In the genomic region with DNA sequence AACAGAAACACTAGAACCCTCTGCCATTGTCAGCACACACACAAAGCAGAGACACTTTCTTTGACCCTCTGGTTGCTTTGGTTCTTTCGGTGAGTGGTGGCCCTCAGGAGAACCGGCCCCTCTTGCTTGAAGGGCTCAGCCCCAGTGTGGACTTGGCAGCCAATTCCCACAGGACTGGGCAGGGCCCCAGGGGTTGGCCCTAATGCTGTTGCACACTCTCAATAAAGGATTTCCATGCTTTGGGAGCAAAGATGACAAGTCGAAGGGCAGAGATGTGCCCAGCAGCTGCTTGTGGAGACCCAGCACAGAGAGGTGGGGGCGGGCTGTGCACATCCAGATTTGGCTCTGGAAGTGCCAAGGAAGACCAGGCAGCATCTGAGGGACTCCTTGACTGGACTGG, we compare ENCODE assay signal across 17 cellular contexts.
A peak's percentile ranks its signal among the peaks of the same experiment; 100 is the strongest.
DNase-seq lines count a peak whose midpoint lies in the region; ATAC-seq, FAIRE-seq and TF ChIP-seq lines count a peak whose summit lies in the region.
"Had no signal": no experiment of that assay in that cellular context is flagged by ENCODE, and none has a peak within 500 bp of the region (broad histone marks: within the 10 kb centered on the region; RNA-seq: fewer than 3 reads in every experiment).

No MANE protein-coding gene starts in this region.

- no peak overlapping the region for H2BK15ac ChIP-seq in H9 (ENCODE audit: low read depth, low read length)
- H2BK15ac ChIP-seq in H1 (ENCODE audit: low read length) = no peak overlapping the region; the same call in 1 of the 2 replicates

- H3K27me3 Mint-ChIP-seq in H9 (ENCODE audit: low read depth) = no peaks in the 10 kb centered on the region; the same call in none of the 2 replicates

- intact Hi-C loops in adrenal gland (cut with DNase I) = no loop called here

- no peak overlapping the region for H4K5ac ChIP-seq in H9 (ENCODE audit: insufficient read length, low read depth, low read length)
- no peak overlapping the region for H4K5ac ChIP-seq in H1 (ENCODE audit: insufficient read length, low read depth, low read length)

- no peaks in the 10 kb centered on the region for H4K20me1 ChIP-seq in H9 (ENCODE audit: control insufficient read depth, insufficient read depth, insufficient read length)
- no peaks in the 10 kb centered on the region for H4K20me1 ChIP-seq in H1 (replicated peaks in 1 of 2; ENCODE audit: control insufficient read depth in 1 of 2, insufficient read depth in 2 of 2, low read length in 2 of 2)
- no peaks in the 10 kb centered on the region for H4K20me1 ChIP-seq in osteoblast (ENCODE audit: insufficient read depth, low read length)
- H4K20me1 ChIP-seq: BLaER1 had no signal

- H3K4me1 ChIP-seq in H9 (ENCODE audit: insufficient read depth, low read length) (peaks cover 10% of the 10 kb centered on the region; the same call in 1 of the 2 replicates), H1 (replicated peaks in 1 of 4; ENCODE audit: control insufficient read depth in 3 of 4, insufficient read depth in 4 of 4, low read length in 3 of 4) (peaks cover 0 to 13% (median 10%) of the 10 kb centered on the region in 4 experiments; a peak in 6 of 7 replicates), osteoblast (ENCODE audit: insufficient read depth, low read length) (no peaks in the 10 kb centered on the region), right atrium auricular region (peaks cover 0 to 17% of the 10 kb centered on the region in 2 donors), adrenal gland (replicated peaks in 1 of 2) (no peaks in the 10 kb centered on the region)
- H3K4me1 ChIP-seq: BLaER1 had no signal

- no peak overlapping the region for H3K4me3 ChIP-seq in H1 (ENCODE audit: extremely low read depth in 1 of 4, insufficient read depth in 2 of 4, low read depth in 3 of 4, low read length in 4 of 4)
- no peak overlapping the region for H3K4me3 ChIP-seq in osteoblast (ENCODE audit: insufficient read depth, low read length)
- H3K4me3 ChIP-seq in right atrium auricular region = no peak overlapping the region
- H3K4me3 ChIP-seq in adrenal gland = no peak overlapping the region
- H3K4me3 ChIP-seq: BLaER1 had no signal

- H2BK120ac ChIP-seq in H9 (ENCODE audit: low read depth, low read length, poor library complexity, severe bottlenecking) (no peak overlapping the region), H1 (replicated peaks; ENCODE audit: low read depth, low read length) (no peak overlapping the region)

- H3K23me2 ChIP-seq in H9 (ENCODE audit: insufficient read length, low read depth, low read length, poor library complexity, severe bottlenecking) (no peaks in the 10 kb centered on the region), H1 (ENCODE audit: low read depth, low read length) (no peaks in the 10 kb centered on the region; the same call in 1 of the 2 replicates)

- no peak overlapping the region for H3K4me3 Mint-ChIP-seq in H9
- H3K4me3 Mint-ChIP-seq: CD14-positive monocyte; CD4-positive, alpha-beta memory T cell had no signal

- no peak for TF ChIP-seq RAD21 in H1 (IDR thresholded peaks at IDR 0.05 in 1 of 2, conservative IDR thresholded peaks at IDR 0.05 in 1 of 2; ENCODE audit: low read depth in 2 of 2, low read length in 2 of 2)

- peak overlapping the region in 1 of 3 experiments; percentile 50; a peak in 1 of 7 replicates for H3K27ac Mint-ChIP-seq in H9
- H3K27ac Mint-ChIP-seq: CD4-positive, alpha-beta memory T cell had no signal

- no peaks in the 10 kb centered on the region for H3K36me3 ChIP-seq in H1 (ENCODE audit: control insufficient read depth in 2 of 4, insufficient read depth in 4 of 4, low read length in 3 of 4)
- H3K36me3 ChIP-seq in osteoblast (ENCODE audit: insufficient read depth, low read length) = no peaks in the 10 kb centered on the region
- no peaks in the 10 kb centered on the region for H3K36me3 ChIP-seq in right atrium auricular region
- no peaks in the 10 kb centered on the region for H3K36me3 ChIP-seq in adrenal gland (replicated peaks in 1 of 2)
- H3K36me3 ChIP-seq: BLaER1 had no signal

- no peak overlapping the region for H2BK20ac ChIP-seq in H9 (ENCODE audit: low read depth, low read length, poor library complexity, severe bottlenecking)
- H2BK20ac ChIP-seq in H1 (ENCODE audit: low read length) = 0 out of 2 replicates have a peak overlapping the region, but pooled peaks have one; percentile 64

- H2BK5ac ChIP-seq in H9 (ENCODE audit: insufficient read length, low read length) = no peak overlapping the region
- H2BK5ac ChIP-seq in H1 (ENCODE audit: low read depth, low read length) = peak overlapping the region; percentile 55; the same call in 1 of the 2 replicates

- peak; percentile 58 for ATAC-seq in left lobe of liver
- ATAC-seq in HG03097 (IDR thresholded peaks at IDR 0.05; ENCODE audit: low FRiP score, unreplicated experiment) = no peak

- H3K79me2 ChIP-seq in H9 (ENCODE audit: insufficient read depth, low read length) (no peaks in the 10 kb centered on the region), H1 (ENCODE audit: control insufficient read depth in 1 of 2, insufficient read depth in 2 of 2, low read length in 2 of 2) (no peaks in the 10 kb centered on the region), osteoblast (ENCODE audit: insufficient read depth, low read length) (no peaks in the 10 kb centered on the region)

- H3K4ac ChIP-seq in H9 (ENCODE audit: low read depth, low read length) (no peak overlapping the region; the same call in 1 of the 2 replicates), H1 (replicated peaks; ENCODE audit: insufficient read length, low read depth, low read length) (no peak overlapping the region)

- peaks cover 3 to 7% of the 10 kb centered on the region in 2 experiments; a peak in 4 of 5 replicates for H3K9me3 Mint-ChIP-seq in H9

- no peak for TF ChIP-seq EP300 in H1 (IDR thresholded peaks at IDR 0.05; ENCODE audit: borderline replicate concordance in 1 of 2, low read depth in 2 of 2, low read length in 2 of 2)

- TF ChIP-seq POLR2A in H1 (IDR thresholded peaks at IDR 0.05; ENCODE audit: control extremely low read depth in 1 of 2, low read depth in 2 of 2, low read length in 2 of 2) (no peak), adrenal gland (IDR thresholded peaks at IDR 0.05) (no peak)

- H2AFZ ChIP-seq in H9 (ENCODE audit: low read length) (no peak overlapping the region), H1 (ENCODE audit: low read length) (no peak overlapping the region), osteoblast (ENCODE audit: low read length) (no peak overlapping the region)

- H3T11ph ChIP-seq in H9 (ENCODE audit: low read length) = no peak overlapping the region

- H3K27ac ChIP-seq in H9 (ENCODE audit: insufficient read length, low read depth, low read length) (no peak overlapping the region), H1 (ENCODE audit: low read depth, low read length) (no peak overlapping the region), osteoblast (ENCODE audit: low read depth, low read length) (no peak overlapping the region), right atrium auricular region (no peak overlapping the region), adrenal gland (no peak overlapping the region)
- H3K27ac ChIP-seq: BLaER1 had no signal

- H3K56ac ChIP-seq in H9 (ENCODE audit: insufficient read length, low read depth, low read length) (no peak overlapping the region), H1 (replicated peaks; ENCODE audit: insufficient read length, low read depth, low read length) (no peak overlapping the region)

- no peaks in the 10 kb centered on the region for H3K79me1 ChIP-seq in H9 (ENCODE audit: insufficient read depth, low read depth, low read length, poor library complexity, severe bottlenecking)
- no peaks in the 10 kb centered on the region for H3K79me1 ChIP-seq in H1 (ENCODE audit: low read depth, low read length)

- no peak overlapping the region for H4K91ac ChIP-seq in H9 (ENCODE audit: insufficient read length, low read depth, low read length)
- H4K91ac ChIP-seq in H1 (replicated peaks; ENCODE audit: insufficient read length, low read length) = peak overlapping the region; percentile 19

- no peak for DNase-seq in H9
- no peak for DNase-seq in H1 (ENCODE audit: low read depth in 1 of 2, low spot score in 2 of 2)
- peak; percentile 69 for DNase-seq in left lobe of liver (ENCODE audit: low spot score)
- peak; percentile 58 for DNase-seq in osteoblast (ENCODE audit: insufficient read length, low spot score, missing footprints)
- DNase-seq in right atrium auricular region (ENCODE audit: low spot score) = no peak
- no peak for DNase-seq in adrenal gland
- DNase-seq: 8988T; CD4-positive, alpha-beta memory T cell; DMS153; DMS79; GDM1; HCEC 1CT had no signal

- TF ChIP-seq CTCF in H9 (conservative IDR thresholded peaks at IDR 0.05) (no peak), H1 (IDR thresholded peaks at IDR 0.05; ENCODE audit: control extremely low read depth in 1 of 3, insufficient read depth in 1 of 3, low read depth in 1 of 3, low read length in 3 of 3) (no peak), osteoblast (IDR thresholded peaks at IDR 0.05; ENCODE audit: extremely low read depth, low read depth, low read length) (no peak), right atrium auricular region (IDR thresholded peaks at IDR 0.05) (no peak), adrenal gland (IDR thresholded peaks at IDR 0.05) (no peak)

- no peak for FAIRE-seq in H1 (lab: Jason Lieb, UNC)
- FAIRE-seq: GM12892, GM18507 had no signal

- H3K4me2 ChIP-seq in H9 (ENCODE audit: insufficient read depth, insufficient read length, low read length) (peak overlapping the region; percentile 26), H1 (ENCODE audit: insufficient read depth in 1 of 2, low read depth in 2 of 2, low read length in 2 of 2) (peak overlapping the region; percentile 2 to 58; a peak in 1 of 4 replicates), osteoblast (ENCODE audit: insufficient read depth, low read length) (no peak overlapping the region)
- H3K4me2 ChIP-seq: BLaER1 had no signal

- H3K4me1 Mint-ChIP-seq in H9 = peaks cover 28 to 30% of the 10 kb centered on the region in 2 experiments
- H3K4me1 Mint-ChIP-seq: CD14-positive monocyte had no signal

- H2AK5ac ChIP-seq in H9 (ENCODE audit: insufficient read length, low read length) (no peak overlapping the region), H1 (ENCODE audit: low read depth, low read length) (0 out of 2 replicates have a peak overlapping the region, but pooled peaks have one; percentile 28)

- peaks cover 2 to 6% (median 2%) of the 10 kb centered on the region in 3 experiments; a peak in 5 of 7 replicates for H3K36me3 Mint-ChIP-seq in H9 (ENCODE audit: insufficient read depth in 1 of 3, low read depth in 3 of 3)
- H3K36me3 Mint-ChIP-seq: CD14-positive monocyte; CD4-positive, alpha-beta memory T cell had no signal

- H3K18ac ChIP-seq in H9 (ENCODE audit: insufficient read length, low read depth, low read length) (no peak overlapping the region), H1 (ENCODE audit: extremely low read depth, low read length) (no peak overlapping the region)

- H3K14ac ChIP-seq in H9 (ENCODE audit: insufficient read depth, low read length) = no peak overlapping the region
- H3K14ac ChIP-seq in H1 (ENCODE audit: insufficient read length) = no peak overlapping the region

- H3K9me3 ChIP-seq in H9 (ENCODE audit: control insufficient read depth, low read depth, low read length) (no peaks in the 10 kb centered on the region), H1 (ENCODE audit: insufficient read depth in 2 of 2, low read depth in 1 of 2, low read length in 1 of 2) (no peaks in the 10 kb centered on the region), osteoblast (ENCODE audit: low read depth, low read length) (no peaks in the 10 kb centered on the region), right atrium auricular region (no peaks in the 10 kb centered on the region), adrenal gland (replicated peaks in 1 of 3) (no peaks in the 10 kb centered on the region)

- H3K9ac ChIP-seq in H9 (ENCODE audit: extremely low read depth, insufficient read length, low read length) = no peak overlapping the region
- no peak overlapping the region for H3K9ac ChIP-seq in H1 (replicated peaks in 1 of 4; ENCODE audit: extremely low read depth in 1 of 4, low read depth in 3 of 4, low read length in 3 of 4)
- H3K9ac ChIP-seq: BLaER1 had no signal

- H3K27me3 ChIP-seq in H9 (ENCODE audit: insufficient read depth, low read length) (no peaks in the 10 kb centered on the region), H1 (replicated peaks in 1 of 4; ENCODE audit: control insufficient read depth in 3 of 4, extremely low read depth in 1 of 4, insufficient read depth in 3 of 4, low read length in 3 of 4) (no peaks in the 10 kb centered on the region), osteoblast (ENCODE audit: insufficient read depth, low read length) (no peaks in the 10 kb centered on the region), right atrium auricular region (no peaks in the 10 kb centered on the region), adrenal gland (no peaks in the 10 kb centered on the region)
- H3K27me3 ChIP-seq: BLaER1 had no signal

- no peak overlapping the region for H2BK12ac ChIP-seq in H9 (ENCODE audit: insufficient read length, low read depth, low read length)
- H2BK12ac ChIP-seq in H1 (ENCODE audit: low read depth, low read length) = peak overlapping the region; percentile 81; the same call in 1 of the 2 replicates

- CTCF ChIA-PET in H1 (lab: Charles Lee; ENCODE audit: partially characterized antibody) = interaction anchor here (0.6 to 2.4 kb wide), 10 partner anchors 8 to 311 kb away, joined by 3 to 9 read pairs (median 4); no protein-coding TSS in a partner anchor

- H4K8ac ChIP-seq in H9 (replicated peaks; ENCODE audit: insufficient read length, low read depth, low read length) (no peak overlapping the region), H1 (ENCODE audit: extremely low read depth, insufficient read depth, low read length) (no peak overlapping the region)

- H3K23ac ChIP-seq in H9 (ENCODE audit: insufficient read length, low read depth, low read length) = no peak overlapping the region
- no peak overlapping the region for H3K23ac ChIP-seq in H1 (ENCODE audit: insufficient read length)

- POLR2A ChIA-PET in H1 (lab: Charles Lee; ENCODE audit: partially characterized antibody) = no interaction called here

- no CpG with 5 or more reads among the region's 4 CpGs for WGBS in H9 (ENCODE audit: extremely low coverage, insufficient read length, low lambda C conversion rate)
- WGBS in H1 (ENCODE audit: extremely low coverage in 1 of 2, insufficient coverage in 1 of 2, insufficient read length in 1 of 2, insufficient replicate concordance in 2 of 2, low coverage in 1 of 2, low lambda C conversion rate in 2 of 2, missing lambda C conversion rate in 1 of 2), 2 experiments = 77% methylated on average over 4 of the region's 4 CpGs; no CpG with 5 or more reads in 1 of the 2 experiments
- WGBS in adrenal gland, 4 donors = 59 to 83% (median 76%) methylated on average over 2 to 4 of the region's 4 CpGs

Comparison
In these comparisons a context has a peak if more than half of its experiments do, and no peak if none do; other contexts are left out.
1. DNase-seq: peak in left lobe of liver (single experiment) and osteoblast (single experiment); none in H9 (single experiment), H1 (0 of 2), right atrium auricular region (single experiment) and adrenal gland (0 of 7).